1 cellular context compared by ENCODE assay signal in the genomic region with DNA sequence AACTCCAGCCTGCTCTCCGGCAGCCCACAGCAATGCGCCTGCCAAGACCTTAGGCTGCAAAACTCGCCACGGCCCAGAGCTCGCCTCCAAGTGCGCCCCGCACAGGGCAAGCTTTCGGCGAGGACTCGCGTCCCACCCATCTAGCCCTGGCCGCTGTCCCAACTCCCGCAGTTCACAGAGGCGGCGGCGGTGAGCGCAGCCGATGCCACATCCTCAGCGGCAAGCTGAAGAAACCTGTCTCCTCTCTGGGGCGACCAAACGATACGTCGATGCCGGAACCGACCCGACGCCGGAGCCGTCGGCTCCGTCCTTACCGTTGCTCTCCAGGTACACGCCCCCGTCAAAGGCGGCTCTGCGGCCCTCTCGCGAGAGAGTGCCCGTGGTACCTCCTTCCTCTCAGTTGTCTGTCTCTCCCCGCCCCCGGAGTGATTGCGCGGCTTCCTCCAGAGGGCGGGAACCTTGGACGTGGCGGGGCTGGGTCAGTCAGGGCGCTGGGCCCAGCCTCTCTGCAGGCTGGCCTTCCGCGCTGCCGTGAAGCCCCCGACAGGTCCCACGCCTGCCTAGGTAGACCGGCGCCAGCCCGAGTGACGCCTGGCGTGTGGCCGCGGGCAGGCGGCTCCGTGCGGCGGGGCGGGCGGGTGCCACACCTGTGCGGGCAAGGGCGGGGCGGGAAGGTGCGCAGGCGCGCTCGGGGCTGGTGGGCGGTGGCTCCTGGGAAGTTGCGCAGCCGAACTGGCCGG.
TF ChIP-seq lines count a peak whose summit lies in the region.

No MANE protein-coding gene starts in this region.

TF ChIP-seq in HepG2, 621 proteins besides CTCF, POLR2A, EP300 and RAD21 (continued from another document and continues in another):
- TF ChIP-seq, protein P1, sequence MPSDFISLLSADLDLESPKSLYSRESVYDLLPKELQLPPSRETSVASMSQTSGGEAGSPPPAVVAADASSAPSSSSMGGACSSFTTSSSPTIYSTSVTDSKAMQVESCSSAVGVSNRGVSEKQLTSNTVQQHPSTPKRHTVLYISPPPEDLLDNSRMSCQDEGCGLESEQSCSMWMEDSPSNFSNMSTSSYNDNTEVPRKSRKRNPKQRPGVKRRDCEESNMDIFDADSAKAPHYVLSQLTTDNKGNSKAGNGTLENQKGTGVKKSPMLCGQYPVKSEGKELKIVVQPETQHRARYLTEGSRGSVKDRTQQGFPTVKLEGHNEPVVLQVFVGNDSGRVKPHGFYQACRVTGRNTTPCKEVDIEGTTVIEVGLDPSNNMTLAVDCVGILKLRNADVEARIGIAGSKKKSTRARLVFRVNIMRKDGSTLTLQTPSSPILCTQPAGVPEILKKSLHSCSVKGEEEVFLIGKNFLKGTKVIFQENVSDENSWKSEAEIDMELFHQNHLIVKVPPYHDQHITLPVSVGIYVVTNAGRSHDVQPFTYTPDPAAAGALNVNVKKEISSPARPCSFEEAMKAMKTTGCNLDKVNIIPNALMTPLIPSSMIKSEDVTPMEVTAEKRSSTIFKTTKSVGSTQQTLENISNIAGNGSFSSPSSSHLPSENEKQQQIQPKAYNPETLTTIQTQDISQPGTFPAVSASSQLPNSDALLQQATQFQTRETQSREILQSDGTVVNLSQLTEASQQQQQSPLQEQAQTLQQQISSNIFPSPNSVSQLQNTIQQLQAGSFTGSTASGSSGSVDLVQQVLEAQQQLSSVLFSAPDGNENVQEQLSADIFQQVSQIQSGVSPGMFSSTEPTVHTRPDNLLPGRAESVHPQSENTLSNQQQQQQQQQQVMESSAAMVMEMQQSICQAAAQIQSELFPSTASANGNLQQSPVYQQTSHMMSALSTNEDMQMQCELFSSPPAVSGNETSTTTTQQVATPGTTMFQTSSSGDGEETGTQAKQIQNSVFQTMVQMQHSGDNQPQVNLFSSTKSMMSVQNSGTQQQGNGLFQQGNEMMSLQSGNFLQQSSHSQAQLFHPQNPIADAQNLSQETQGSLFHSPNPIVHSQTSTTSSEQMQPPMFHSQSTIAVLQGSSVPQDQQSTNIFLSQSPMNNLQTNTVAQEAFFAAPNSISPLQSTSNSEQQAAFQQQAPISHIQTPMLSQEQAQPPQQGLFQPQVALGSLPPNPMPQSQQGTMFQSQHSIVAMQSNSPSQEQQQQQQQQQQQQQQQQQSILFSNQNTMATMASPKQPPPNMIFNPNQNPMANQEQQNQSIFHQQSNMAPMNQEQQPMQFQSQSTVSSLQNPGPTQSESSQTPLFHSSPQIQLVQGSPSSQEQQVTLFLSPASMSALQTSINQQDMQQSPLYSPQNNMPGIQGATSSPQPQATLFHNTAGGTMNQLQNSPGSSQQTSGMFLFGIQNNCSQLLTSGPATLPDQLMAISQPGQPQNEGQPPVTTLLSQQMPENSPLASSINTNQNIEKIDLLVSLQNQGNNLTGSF (CRISPR knock-in tag; IDR thresholded peaks at IDR 0.05) = no peak
- no peak for TF ChIP-seq SNAI1 (CRISPR knock-in tag; IDR thresholded peaks at IDR 0.05; ENCODE audit: borderline replicate concordance)
- TF ChIP-seq, protein P2, sequence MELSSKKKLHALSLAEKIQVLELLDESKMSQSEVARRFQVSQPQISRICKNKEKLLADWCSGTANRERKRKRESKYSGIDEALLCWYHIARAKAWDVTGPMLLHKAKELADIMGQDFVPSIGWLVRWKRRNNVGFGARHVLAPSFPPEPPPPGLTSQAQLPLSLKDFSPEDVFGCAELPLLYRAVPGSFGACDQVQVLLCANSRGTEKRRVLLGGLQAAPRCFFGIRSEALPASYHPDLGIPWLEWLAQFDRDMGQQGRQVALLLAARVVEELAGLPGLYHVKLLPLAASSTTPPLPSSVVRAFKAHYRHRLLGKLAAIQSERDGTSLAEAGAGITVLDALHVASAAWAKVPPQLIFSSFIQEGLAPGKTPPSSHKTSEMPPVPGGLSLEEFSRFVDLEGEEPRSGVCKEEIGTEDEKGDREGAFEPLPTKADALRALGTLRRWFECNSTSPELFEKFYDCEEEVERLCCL (CRISPR knock-in tag; IDR thresholded peaks at IDR 0.05; ENCODE audit: borderline replicate concordance) = no peak
- TF ChIP-seq, protein P3, sequence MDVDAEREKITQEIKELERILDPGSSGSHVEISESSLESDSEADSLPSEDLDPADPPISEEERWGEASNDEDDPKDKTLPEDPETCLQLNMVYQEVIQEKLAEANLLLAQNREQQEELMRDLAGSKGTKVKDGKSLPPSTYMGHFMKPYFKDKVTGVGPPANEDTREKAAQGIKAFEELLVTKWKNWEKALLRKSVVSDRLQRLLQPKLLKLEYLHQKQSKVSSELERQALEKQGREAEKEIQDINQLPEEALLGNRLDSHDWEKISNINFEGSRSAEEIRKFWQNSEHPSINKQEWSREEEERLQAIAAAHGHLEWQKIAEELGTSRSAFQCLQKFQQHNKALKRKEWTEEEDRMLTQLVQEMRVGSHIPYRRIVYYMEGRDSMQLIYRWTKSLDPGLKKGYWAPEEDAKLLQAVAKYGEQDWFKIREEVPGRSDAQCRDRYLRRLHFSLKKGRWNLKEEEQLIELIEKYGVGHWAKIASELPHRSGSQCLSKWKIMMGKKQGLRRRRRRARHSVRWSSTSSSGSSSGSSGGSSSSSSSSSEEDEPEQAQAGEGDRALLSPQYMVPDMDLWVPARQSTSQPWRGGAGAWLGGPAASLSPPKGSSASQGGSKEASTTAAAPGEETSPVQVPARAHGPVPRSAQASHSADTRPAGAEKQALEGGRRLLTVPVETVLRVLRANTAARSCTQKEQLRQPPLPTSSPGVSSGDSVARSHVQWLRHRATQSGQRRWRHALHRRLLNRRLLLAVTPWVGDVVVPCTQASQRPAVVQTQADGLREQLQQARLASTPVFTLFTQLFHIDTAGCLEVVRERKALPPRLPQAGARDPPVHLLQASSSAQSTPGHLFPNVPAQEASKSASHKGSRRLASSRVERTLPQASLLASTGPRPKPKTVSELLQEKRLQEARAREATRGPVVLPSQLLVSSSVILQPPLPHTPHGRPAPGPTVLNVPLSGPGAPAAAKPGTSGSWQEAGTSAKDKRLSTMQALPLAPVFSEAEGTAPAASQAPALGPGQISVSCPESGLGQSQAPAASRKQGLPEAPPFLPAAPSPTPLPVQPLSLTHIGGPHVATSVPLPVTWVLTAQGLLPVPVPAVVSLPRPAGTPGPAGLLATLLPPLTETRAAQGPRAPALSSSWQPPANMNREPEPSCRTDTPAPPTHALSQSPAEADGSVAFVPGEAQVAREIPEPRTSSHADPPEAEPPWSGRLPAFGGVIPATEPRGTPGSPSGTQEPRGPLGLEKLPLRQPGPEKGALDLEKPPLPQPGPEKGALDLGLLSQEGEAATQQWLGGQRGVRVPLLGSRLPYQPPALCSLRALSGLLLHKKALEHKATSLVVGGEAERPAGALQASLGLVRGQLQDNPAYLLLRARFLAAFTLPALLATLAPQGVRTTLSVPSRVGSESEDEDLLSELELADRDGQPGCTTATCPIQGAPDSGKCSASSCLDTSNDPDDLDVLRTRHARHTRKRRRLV (CRISPR knock-in tag; IDR thresholded peaks at IDR 0.05) = 0 out of 2 replicates have a peak, but pooled peaks have one; percentile 43
- TF ChIP-seq ZNF225 (CRISPR knock-in tag; IDR thresholded peaks at IDR 0.05) = no peak
- TF ChIP-seq, protein P4, sequence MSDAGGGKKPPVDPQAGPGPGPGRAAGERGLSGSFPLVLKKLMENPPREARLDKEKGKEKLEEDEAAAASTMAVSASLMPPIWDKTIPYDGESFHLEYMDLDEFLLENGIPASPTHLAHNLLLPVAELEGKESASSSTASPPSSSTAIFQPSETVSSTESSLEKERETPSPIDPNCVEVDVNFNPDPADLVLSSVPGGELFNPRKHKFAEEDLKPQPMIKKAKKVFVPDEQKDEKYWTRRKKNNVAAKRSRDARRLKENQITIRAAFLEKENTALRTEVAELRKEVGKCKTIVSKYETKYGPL (CRISPR knock-in tag; IDR thresholded peaks at IDR 0.05) = peak; percentile 14; the same call in 1 of the 2 replicates
- TF ChIP-seq NFIC (IDR thresholded peaks at IDR 0.05; ENCODE audit: low read length) = no peak
- TF ChIP-seq, protein P5, sequence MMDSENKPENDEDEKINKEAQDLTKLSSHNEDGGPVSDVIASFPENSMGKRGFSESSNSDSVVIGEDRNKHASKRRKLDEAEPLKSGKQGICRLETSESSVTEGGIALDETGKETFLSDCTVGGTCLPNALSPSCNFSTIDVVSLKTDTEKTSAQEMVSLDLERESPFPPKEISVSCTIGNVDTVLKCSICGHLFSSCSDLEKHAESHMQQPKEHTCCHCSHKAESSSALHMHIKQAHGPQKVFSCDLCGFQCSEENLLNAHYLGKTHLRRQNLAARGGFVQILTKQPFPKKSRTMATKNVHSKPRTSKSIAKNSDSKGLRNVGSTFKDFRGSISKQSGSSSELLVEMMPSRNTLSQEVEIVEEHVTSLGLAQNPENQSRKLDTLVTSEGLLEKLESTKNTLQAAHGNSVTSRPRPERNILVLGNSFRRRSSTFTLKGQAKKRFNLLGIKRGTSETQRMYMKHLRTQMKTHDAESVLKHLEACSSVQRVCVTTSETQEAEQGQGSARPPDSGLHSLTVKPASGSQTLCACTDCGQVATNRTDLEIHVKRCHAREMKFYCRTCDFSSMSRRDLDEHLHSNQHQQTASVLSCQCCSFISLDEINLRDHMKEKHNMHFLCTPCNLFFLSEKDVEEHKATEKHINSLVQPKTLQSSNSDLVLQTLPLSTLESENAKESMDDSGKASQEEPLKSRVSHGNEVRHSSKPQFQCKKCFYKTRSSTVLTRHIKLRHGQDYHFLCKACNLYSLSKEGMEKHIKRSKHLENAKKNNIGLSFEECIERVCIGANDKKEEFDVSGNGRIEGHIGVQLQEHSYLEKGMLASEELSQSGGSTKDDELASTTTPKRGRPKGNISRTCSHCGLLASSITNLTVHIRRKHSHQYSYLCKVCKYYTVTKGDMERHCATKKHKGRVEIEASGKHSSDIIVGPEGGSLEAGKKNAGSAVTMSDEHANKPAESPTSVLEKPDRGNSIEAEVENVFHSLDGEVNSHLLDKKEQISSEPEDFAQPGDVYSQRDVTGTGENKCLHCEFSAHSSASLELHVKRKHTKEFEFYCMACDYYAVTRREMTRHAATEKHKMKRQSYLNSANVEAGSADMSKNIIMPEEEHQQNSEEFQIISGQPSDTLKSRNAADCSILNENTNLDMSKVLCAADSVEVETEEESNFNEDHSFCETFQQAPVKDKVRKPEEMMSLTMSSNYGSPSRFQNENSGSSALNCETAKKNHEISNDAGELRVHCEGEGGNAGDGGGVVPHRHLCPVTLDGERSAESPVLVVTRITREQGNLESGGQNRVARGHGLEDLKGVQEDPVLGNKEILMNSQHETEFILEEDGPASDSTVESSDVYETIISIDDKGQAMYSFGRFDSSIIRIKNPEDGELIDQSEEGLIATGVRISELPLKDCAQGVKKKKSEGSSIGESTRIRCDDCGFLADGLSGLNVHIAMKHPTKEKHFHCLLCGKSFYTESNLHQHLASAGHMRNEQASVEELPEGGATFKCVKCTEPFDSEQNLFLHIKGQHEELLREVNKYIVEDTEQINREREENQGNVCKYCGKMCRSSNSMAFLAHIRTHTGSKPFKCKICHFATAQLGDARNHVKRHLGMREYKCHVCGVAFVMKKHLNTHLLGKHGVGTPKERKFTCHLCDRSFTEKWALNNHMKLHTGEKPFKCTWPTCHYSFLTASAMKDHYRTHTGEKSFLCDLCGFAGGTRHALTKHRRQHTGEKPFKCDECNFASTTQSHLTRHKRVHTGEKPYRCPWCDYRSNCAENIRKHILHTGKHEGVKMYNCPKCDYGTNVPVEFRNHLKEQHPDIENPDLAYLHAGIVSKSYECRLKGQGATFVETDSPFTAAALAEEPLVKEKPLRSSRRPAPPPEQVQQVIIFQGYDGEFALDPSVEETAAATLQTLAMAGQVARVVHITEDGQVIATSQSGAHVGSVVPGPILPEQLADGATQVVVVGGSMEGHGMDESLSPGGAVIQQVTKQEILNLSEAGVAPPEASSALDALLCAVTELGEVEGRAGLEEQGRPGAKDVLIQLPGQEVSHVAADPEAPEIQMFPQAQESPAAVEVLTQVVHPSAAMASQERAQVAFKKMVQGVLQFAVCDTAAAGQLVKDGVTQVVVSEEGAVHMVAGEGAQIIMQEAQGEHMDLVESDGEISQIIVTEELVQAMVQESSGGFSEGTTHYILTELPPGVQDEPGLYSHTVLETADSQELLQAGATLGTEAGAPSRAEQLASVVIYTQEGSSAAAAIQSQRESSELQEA (CRISPR knock-in tag; IDR thresholded peaks at IDR 0.05; ENCODE audit: not compliant biosample characterization) = peak; percentile 90
- TF ChIP-seq, protein P6, sequence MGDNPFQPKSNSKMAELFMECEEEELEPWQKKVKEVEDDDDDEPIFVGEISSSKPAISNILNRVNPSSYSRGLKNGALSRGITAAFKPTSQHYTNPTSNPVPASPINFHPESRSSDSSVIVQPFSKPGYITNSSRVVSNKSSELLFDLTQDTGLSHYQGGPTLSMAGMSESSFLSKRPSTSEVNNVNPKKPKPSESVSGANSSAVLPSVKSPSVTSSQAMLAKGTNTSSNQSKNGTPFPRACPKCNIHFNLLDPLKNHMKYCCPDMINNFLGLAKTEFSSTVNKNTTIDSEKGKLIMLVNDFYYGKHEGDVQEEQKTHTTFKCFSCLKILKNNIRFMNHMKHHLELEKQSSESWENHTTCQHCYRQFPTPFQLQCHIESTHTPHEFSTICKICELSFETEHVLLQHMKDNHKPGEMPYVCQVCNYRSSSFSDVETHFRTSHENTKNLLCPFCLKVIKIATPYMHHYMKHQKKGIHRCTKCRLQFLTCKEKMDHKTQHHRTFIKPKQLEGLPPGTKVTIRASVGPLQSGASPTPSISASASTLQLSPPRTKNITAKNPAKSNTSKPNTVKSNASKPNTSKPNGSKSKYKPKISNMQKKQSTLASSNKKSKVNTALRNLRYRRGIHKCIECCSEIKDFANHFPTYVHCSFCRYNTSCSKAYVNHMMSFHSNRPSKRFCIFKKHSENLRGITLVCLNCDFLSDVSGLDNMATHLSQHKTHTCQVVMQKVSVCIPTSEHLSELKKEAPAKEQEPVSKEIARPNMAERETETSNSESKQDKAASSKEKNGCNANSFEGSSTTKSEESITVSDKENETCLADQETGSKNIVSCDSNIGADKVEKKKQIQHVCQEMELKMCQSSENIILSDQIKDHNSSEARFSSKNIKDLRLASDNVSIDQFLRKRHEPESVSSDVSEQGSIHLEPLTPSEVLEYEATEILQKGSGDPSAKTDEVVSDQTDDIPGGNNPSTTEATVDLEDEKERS (CRISPR knock-in tag; IDR thresholded peaks at IDR 0.05) = peak; percentile 86; the same call in 1 of the 2 replicates
- TF ChIP-seq TEAD3 (CRISPR knock-in tag; optimal IDR thresholded peaks at IDR 0.05; ENCODE audit: borderline replicate concordance) = peak; percentile 38
- TF ChIP-seq HES4 (CRISPR knock-in tag; IDR thresholded peaks at IDR 0.05; ENCODE audit: borderline replicate concordance) = peak; percentile 90; the same call in 1 of the 2 replicates
- TF ChIP-seq RELA (CRISPR knock-in tag; IDR thresholded peaks at IDR 0.05) = no peak
- TF ChIP-seq CBX1 (IDR thresholded peaks at IDR 0.05; ENCODE audit: low read depth) = no peak
- TF ChIP-seq, protein P7, sequence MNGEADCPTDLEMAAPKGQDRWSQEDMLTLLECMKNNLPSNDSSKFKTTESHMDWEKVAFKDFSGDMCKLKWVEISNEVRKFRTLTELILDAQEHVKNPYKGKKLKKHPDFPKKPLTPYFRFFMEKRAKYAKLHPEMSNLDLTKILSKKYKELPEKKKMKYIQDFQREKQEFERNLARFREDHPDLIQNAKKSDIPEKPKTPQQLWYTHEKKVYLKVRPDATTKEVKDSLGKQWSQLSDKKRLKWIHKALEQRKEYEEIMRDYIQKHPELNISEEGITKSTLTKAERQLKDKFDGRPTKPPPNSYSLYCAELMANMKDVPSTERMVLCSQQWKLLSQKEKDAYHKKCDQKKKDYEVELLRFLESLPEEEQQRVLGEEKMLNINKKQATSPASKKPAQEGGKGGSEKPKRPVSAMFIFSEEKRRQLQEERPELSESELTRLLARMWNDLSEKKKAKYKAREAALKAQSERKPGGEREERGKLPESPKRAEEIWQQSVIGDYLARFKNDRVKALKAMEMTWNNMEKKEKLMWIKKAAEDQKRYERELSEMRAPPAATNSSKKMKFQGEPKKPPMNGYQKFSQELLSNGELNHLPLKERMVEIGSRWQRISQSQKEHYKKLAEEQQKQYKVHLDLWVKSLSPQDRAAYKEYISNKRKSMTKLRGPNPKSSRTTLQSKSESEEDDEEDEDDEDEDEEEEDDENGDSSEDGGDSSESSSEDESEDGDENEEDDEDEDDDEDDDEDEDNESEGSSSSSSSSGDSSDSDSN (CRISPR knock-in tag; IDR thresholded peaks at IDR 0.05) = peak; percentile 71
- no peak for TF ChIP-seq KDM1A (CRISPR knock-in tag; IDR thresholded peaks at IDR 0.05)
- 0 out of 2 replicates have a peak, but pooled peaks have one; percentile 18 for TF ChIP-seq RCOR2 (CRISPR knock-in tag; IDR thresholded peaks at IDR 0.05)
